In the genomic region with DNA sequence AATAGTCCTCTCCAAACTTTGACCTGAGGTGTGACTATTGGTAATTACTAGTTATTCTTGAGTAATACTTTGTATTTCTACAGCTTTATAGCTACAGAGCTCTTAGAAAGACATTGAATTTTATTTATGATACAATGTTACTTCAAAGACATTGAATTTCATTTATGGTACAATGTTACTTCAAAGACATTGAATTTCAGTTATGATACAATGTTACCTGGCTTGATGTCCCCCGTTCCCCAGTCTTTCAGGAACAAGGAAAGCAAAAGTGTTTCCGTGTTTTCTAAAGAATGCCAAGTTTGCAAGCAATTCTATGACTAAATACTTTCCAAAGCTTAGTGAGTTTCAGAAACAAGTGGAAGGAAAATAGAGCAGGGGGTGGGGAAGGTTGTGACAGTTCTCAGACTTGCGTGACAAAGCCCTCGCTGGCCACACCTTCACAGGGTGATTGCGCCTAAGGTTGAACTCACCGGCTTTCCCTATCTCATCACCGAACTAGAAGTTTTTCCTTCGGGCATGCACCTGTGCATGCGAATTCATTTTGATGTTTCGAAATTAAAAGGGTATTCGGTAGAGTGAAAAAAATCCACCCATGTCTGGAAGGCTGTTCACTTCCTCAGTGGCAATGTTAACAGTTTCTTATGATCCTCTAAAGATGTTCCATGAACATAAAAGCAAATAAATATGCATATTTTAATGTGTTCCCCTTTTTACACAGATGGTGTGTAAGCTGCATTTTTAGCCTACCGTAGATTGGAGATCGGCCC, we compare ENCODE assay signal across 8 cellular contexts. TPM values are rescaled to one million over a fixed set of nuclear protein-coding genes. Genes with fewer than 3 reads are reported as not detected.
A peak's percentile ranks its signal among the peaks of the same experiment; 100 is the strongest.
DNase-seq lines count a peak whose midpoint lies in the region; ATAC-seq and TF ChIP-seq lines count a peak whose summit lies in the region.

No MANE protein-coding gene starts in this region.

- no peak for TF ChIP-seq RAD21 in HCT116 (IDR thresholded peaks at IDR 0.05; ENCODE audit: low read depth)

- H4K20me1 ChIP-seq in HCT116 (ENCODE audit: insufficient read depth), result peaks cover 21% of the 10 kb centered on the region; the same call in 1 of the 2 replicates

- intact Hi-C loops in HCT116 (cut with micrococcal nuclease), result loop anchor here (5.0 kb wide), 1 partner anchor 45 kb away; the partner anchor contains the start of gene SYNJ1

- H3K36me3 ChIP-seq in HCT116 (ENCODE audit: control insufficient read depth in 1 of 2, insufficient read depth in 2 of 2, low read length in 2 of 2), result peaks cover 20 to 23% of the 10 kb centered on the region in 2 experiments; a peak in 3 of 4 replicates
- peaks cover 2% of the 10 kb centered on the region for H3K36me3 ChIP-seq in adipocyte (ENCODE audit: control insufficient read depth, insufficient read depth, low read length, severe bottlenecking)
- peaks cover 22% of the 10 kb centered on the region for H3K36me3 ChIP-seq in iPS-18a (ENCODE audit: control insufficient read depth, low read depth, low read length)

- peak overlapping the region; percentile 79 for H3K4me2 ChIP-seq in HCT116 (ENCODE audit: low read length)

- ATAC-seq in HCT116 (no peak), SK-N-SH treated with all-trans-retinoic acid at 6 μM for 48 hours (peak; percentile 2; the same call in 1 of the 3 replicates), GM19035 (IDR thresholded peaks at IDR 0.05; ENCODE audit: unreplicated experiment) (no peak), GM19467 (IDR thresholded peaks at IDR 0.05; ENCODE audit: unreplicated experiment) (no peak)

- H3K9me2 ChIP-seq in HCT116 (ENCODE audit: insufficient read depth), result no peaks in the 10 kb centered on the region

- BruUV-seq in HCT116 (replicated peaks; lab: Mats Ljungman, UMichigan), result TSS peak; percentile 81

- no peaks in the 10 kb centered on the region for H3K27me3 ChIP-seq in HCT116 (ENCODE audit: insufficient read depth, low read length)
- no peaks in the 10 kb centered on the region for H3K27me3 ChIP-seq in adipocyte (replicated peaks; ENCODE audit: control insufficient read depth, insufficient read depth, low read length)
- no peaks in the 10 kb centered on the region for H3K27me3 ChIP-seq in iPS-18a (ENCODE audit: control insufficient read depth, insufficient read depth, low read length)

- TF ChIP-seq CTCF in AG09309 (IDR thresholded peaks at IDR 0.05; ENCODE audit: control insufficient read depth, insufficient read depth, low read depth, low read length, missing control alignments), result no peak
- TF ChIP-seq CTCF in HCT116 (IDR thresholded peaks at IDR 0.05 in 2 of 3, conservative IDR thresholded peaks at IDR 0.05 in 1 of 3; ENCODE audit: borderline replicate concordance in 1 of 3, insufficient read depth in 1 of 3, low read depth in 2 of 3, low read length in 2 of 3), result no peak

- H3K9me3 ChIP-seq in HCT116 (ENCODE audit: control insufficient read depth in 1 of 2, insufficient read depth in 1 of 2, low read depth in 1 of 2, low read length in 2 of 2), result no peaks in the 10 kb centered on the region
- H3K9me3 ChIP-seq in adipocyte (ENCODE audit: control insufficient read depth, low read length), result no peaks in the 10 kb centered on the region
- H3K9me3 ChIP-seq in iPS-18a (ENCODE audit: control insufficient read depth, low read depth, low read length), result no peaks in the 10 kb centered on the region

- H3K4me3 ChIP-seq in AG09309 (ENCODE audit: control insufficient read depth, low read depth, low read length) (peak overlapping the region; percentile 34), HCT116 (replicated peaks in 1 of 2; ENCODE audit: low read depth in 1 of 2, low read length in 2 of 2) (peak overlapping the region; percentile 55 to 83), adipocyte (ENCODE audit: low read length) (peak overlapping the region; percentile 93), iPS-18a (ENCODE audit: low read length) (peak overlapping the region; percentile 72)

- RAD21 ChIA-PET in HCT116 (lab: Charles Lee; ENCODE audit: low non-redundant PET in 1 of 2, low total read pairs in 2 of 2, uncharacterized antibody in 2 of 2, unreplicated experiment in 2 of 2), result no interaction called here

- H3K9ac ChIP-seq in HCT116 (ENCODE audit: low read length) (peak overlapping the region; percentile 89), adipocyte (ENCODE audit: low read length) (peak overlapping the region; percentile 95), iPS-18a (ENCODE audit: low read length) (peak overlapping the region; percentile 93)

- H3K4me1 ChIP-seq in HCT116 (ENCODE audit: control insufficient read depth in 1 of 2, insufficient read depth in 2 of 2, low read length in 2 of 2) (peaks cover 5 to 22% of the 10 kb centered on the region in 2 experiments; a peak in 3 of 4 replicates), adipocyte (ENCODE audit: control insufficient read depth, insufficient read depth, low read length) (peaks cover 30% of the 10 kb centered on the region), iPS-18a (ENCODE audit: control insufficient read depth, low read depth, low read length) (peaks cover 19% of the 10 kb centered on the region)

- H2AFZ ChIP-seq in HCT116 (ENCODE audit: low read depth, low read length, poor library complexity, severe bottlenecking), result peak overlapping the region; percentile 69

- H3K79me2 ChIP-seq in HCT116 (ENCODE audit: insufficient read depth, low read length), result peaks cover 38% of the 10 kb centered on the region

- no peak for DNase-seq in AG09309 (ENCODE audit: low read depth)
- DNase-seq in HCT116 (ENCODE audit: low read depth, low spot score), result no peak
- peak; percentile 72 for DNase-seq in adipocyte (ENCODE audit: low read depth)
- DNase-seq in stimulated activated CD4-positive, alpha-beta T cell treated with anti-CD3 and anti-CD28 coated beads, Interleukin-12 subunit alpha, Interleukin-12 subunit beta, amount 100 ng/mL, for 48 hours (ENCODE audit: low read depth in 2 of 3, low spot score in 1 of 3), result peak; percentile 59 to 63 (median 61)

- CTCF ChIA-PET in HCT116 (lab: Charles Lee), result interaction anchor here (1.4 kb wide), 1 partner anchor 53 kb away, joined by 3 read pairs; no protein-coding TSS in a partner anchor

- H3K27ac ChIP-seq in HCT116 (ENCODE audit: low read depth, low read length) (peak overlapping the region; percentile 67), iPS-18a (ENCODE audit: low read length) (no peak overlapping the region)

- peak; percentile 18 for TF ChIP-seq POLR2A in HCT116 (IDR thresholded peaks at IDR 0.05; ENCODE audit: borderline replicate concordance, extremely low read depth, insufficient read depth, insufficient read length)

- POLR2A ChIA-PET in HCT116 (lab: Charles Lee), result interaction anchor here (1.7 to 2.7 kb wide), 2 partner anchors 12 to 16 kb away, joined by 6 to 13 read pairs; no protein-coding TSS in a partner anchor

TF ChIP-seq in HCT116, 20 proteins besides CTCF, POLR2A, EP300 and RAD21 (continues in another document):
- TF ChIP-seq TCF7L2 (IDR thresholded peaks at IDR 0.05; ENCODE audit: borderline replicate concordance, extremely low read depth, insufficient read depth, insufficient read length), result no peak
- no peak for TF ChIP-seq ELF1 (IDR thresholded peaks at IDR 0.05; ENCODE audit: borderline replicate concordance, low read depth)
- TF ChIP-seq EZH2phosphoT487 (IDR thresholded peaks at IDR 0.05; ENCODE audit: borderline replicate concordance), result no peak
- TF ChIP-seq ZFX (IDR thresholded peaks at IDR 0.05), result no peak
- TF ChIP-seq CBX3 (IDR thresholded peaks at IDR 0.05; ENCODE audit: low read depth), result no peak
- TF ChIP-seq ZBTB33 (IDR thresholded peaks at IDR 0.05; ENCODE audit: extremely low read depth, insufficient replicate concordance, low read length), result no peak

TF ChIP-seq in SK-N-SH treated with all-trans-retinoic acid at 6 μM for 48 hours, 23 proteins besides CTCF, POLR2A, EP300 and RAD21:
- TF ChIP-seq, protein P1, sequence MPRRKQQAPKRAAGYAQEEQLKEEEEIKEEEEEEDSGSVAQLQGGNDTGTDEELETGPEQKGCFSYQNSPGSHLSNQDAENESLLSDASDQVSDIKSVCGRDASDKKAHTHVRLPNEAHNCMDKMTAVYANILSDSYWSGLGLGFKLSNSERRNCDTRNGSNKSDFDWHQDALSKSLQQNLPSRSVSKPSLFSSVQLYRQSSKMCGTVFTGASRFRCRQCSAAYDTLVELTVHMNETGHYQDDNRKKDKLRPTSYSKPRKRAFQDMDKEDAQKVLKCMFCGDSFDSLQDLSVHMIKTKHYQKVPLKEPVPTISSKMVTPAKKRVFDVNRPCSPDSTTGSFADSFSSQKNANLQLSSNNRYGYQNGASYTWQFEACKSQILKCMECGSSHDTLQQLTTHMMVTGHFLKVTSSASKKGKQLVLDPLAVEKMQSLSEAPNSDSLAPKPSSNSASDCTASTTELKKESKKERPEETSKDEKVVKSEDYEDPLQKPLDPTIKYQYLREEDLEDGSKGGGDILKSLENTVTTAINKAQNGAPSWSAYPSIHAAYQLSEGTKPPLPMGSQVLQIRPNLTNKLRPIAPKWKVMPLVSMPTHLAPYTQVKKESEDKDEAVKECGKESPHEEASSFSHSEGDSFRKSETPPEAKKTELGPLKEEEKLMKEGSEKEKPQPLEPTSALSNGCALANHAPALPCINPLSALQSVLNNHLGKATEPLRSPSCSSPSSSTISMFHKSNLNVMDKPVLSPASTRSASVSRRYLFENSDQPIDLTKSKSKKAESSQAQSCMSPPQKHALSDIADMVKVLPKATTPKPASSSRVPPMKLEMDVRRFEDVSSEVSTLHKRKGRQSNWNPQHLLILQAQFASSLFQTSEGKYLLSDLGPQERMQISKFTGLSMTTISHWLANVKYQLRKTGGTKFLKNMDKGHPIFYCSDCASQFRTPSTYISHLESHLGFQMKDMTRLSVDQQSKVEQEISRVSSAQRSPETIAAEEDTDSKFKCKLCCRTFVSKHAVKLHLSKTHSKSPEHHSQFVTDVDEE (CRISPR knock-in tag; IDR thresholded peaks at IDR 0.05), result no peak
- TF ChIP-seq, protein P2, sequence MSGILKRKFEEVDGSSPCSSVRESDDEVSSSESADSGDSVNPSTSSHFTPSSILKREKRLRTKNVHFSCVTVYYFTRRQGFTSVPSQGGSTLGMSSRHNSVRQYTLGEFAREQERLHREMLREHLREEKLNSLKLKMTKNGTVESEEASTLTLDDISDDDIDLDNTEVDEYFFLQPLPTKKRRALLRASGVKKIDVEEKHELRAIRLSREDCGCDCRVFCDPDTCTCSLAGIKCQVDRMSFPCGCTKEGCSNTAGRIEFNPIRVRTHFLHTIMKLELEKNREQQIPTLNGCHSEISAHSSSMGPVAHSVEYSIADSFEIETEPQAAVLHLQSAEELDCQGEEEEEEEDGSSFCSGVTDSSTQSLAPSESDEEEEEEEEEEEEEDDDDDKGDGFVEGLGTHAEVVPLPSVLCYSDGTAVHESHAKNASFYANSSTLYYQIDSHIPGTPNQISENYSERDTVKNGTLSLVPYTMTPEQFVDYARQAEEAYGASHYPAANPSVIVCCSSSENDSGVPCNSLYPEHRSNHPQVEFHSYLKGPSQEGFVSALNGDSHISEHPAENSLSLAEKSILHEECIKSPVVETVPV (CRISPR knock-in tag; IDR thresholded peaks at IDR 0.05), result no peak
- TF ChIP-seq ZFP3 (CRISPR knock-in tag; IDR thresholded peaks at IDR 0.05) (no peak), TCF4 (CRISPR knock-in tag; IDR thresholded peaks at IDR 0.05; ENCODE audit: borderline replicate concordance) (no peak)

RNA-seq across cellular contexts. Expression of gene PAXBP1, which starts 0.9 kb away (rescaled TPM):
- 64.9 TPM for total RNA-seq in HCT116 (2021; ENCODE audit: unreplicated experiment)
- polyA plus RNA-seq in HCT116 (2012), result 15.2 and 15.6 TPM in 2 replicates

RNA-seq across cellular contexts. Expression of gene SYNJ1, which starts 44.7 kb away (rescaled TPM):
- 7.2 TPM for total RNA-seq in HCT116 (2021; ENCODE audit: unreplicated experiment)
- polyA plus RNA-seq in HCT116 (2012), result 1.5 and 2.0 TPM in 2 replicates

Comparison
In these comparisons a context has a peak if more than half of its experiments do, and no peak if none do; other contexts are left out.
1. DNase-seq: peak in adipocyte (single experiment) and stimulated activated CD4-positive, alpha-beta T cell treated with anti-CD3 and anti-CD28 coated beads, Interleukin-12 subunit alpha, Interleukin-12 subunit beta, amount 100 ng/mL, for 48 hours (3 of 3); none in AG09309 (single experiment) and HCT116 (single experiment).
2. H3K4me3 ChIP-seq: peak in every context shown above with its lines; median percentile 93 in adipocyte; 72 in iPS-18a; 69 in HCT116; 34 in AG09309.
3. Peak in every context shown above with its lines, with median percentiles within 50 percentile points of each other: H3K9ac ChIP-seq.